In genomic region chr6:122783401-122783800, GRCh38 we compare ENCODE assay signal across 28 cellular contexts. TPM values are rescaled to one million over a fixed set of nuclear protein-coding genes. Genes with fewer than 3 reads are reported as not detected.
DNase-seq lines count a peak whose midpoint lies in the region; ATAC-seq, FAIRE-seq and TF ChIP-seq lines count a peak whose summit lies in the region.
"Had no signal": no experiment of that assay in that cellular context is flagged by ENCODE, and none has a peak within 500 bp of the region (broad histone marks: within the 10 kb centered on the region; RNA-seq: fewer than 3 reads in every experiment).

No MANE protein-coding gene starts in this region.

- H3K9me1 ChIP-seq in K562 (ENCODE audit: control insufficient read depth, insufficient read depth, low read length) = no peaks in the 10 kb centered on the region

- no peak overlapping the region for H2AFZ ChIP-seq in HepG2 (ENCODE audit: low read length)
- H2AFZ ChIP-seq in K562 (ENCODE audit: low read depth, low read length) = no peak overlapping the region

- H3K4me3 ChIP-seq in HepG2 (replicated peaks in 1 of 3; ENCODE audit: insufficient read depth in 1 of 3, low read depth in 2 of 3, low read length in 3 of 3) (no peak overlapping the region), right lobe of liver (no peak overlapping the region), K562 (no peak overlapping the region)
- H3K4me3 ChIP-seq: BLaER1, GM12878 had no signal

- TF ChIP-seq CTCF in HepG2 (CRISPR knock-in tag; IDR thresholded peaks at IDR 0.05) = no peak
- no peak for TF ChIP-seq CTCF in right lobe of liver (IDR thresholded peaks at IDR 0.05)
- TF ChIP-seq CTCF in K562 (IDR thresholded peaks at IDR 0.05 in 2 of 3, conservative IDR thresholded peaks at IDR 0.05 in 1 of 3; ENCODE audit: insufficient read depth in 2 of 3, low read depth in 1 of 3, low read length in 3 of 3) = no peak

- in situ Hi-C loops in HepG2 (cut with HindIII; ENCODE audit: extremely low pct_ligation_motif_present, low pct_unique_long_range_greater_than_20kb) (no loop called here), K562 (cut with MboI) (no loop called here)

- H3K27ac ChIP-seq in HepG2 (ENCODE audit: extremely low read length, insufficient read depth, low read length) (no peak overlapping the region), right lobe of liver (no peak overlapping the region), K562 (ENCODE audit: extremely low read depth, low read depth, low read length) (no peak overlapping the region), substantia nigra (ENCODE audit: low read depth, low read length, poor library complexity, severe bottlenecking) (no peak overlapping the region)
- H3K27ac ChIP-seq: 22Rv1, BLaER1 had no signal

- TF ChIP-seq POLR2A in HepG2 (IDR thresholded peaks at IDR 0.05; ENCODE audit: insufficient read depth in 1 of 2, low read depth in 2 of 2, low read length in 2 of 2) (no peak), right lobe of liver (IDR thresholded peaks at IDR 0.05) (no peak), K562 (conservative IDR thresholded peaks at IDR 0.05) (no peak), GM18505 (IDR thresholded peaks at IDR 0.05; ENCODE audit: borderline replicate concordance, extremely low read depth, insufficient read depth, insufficient read length) (no peak)

- CTCF ChIA-PET in HepG2 (lab: Yijun Ruan, JAX; ENCODE audit: low intra/inter-chr PET ratio, low total read pairs) (no interaction called here), K562 (lab: Yijun Ruan, JAX; ENCODE audit: low intra/inter-chr PET ratio) (no interaction called here)

- WGBS in HepG2 (ENCODE audit: low lambda C conversion rate) = 3% methylated on average over 4 of the region's 4 CpGs
- 66% methylated on average over 4 of the region's 4 CpGs for WGBS in right lobe of liver (ENCODE audit: insufficient coverage, low coverage, low lambda C conversion rate, missing lambda C conversion rate)
- 5% methylated on average over 4 of the region's 4 CpGs for WGBS in K562 (ENCODE audit: insufficient coverage, low coverage, missing lambda C conversion rate)

- BruUV-seq in HepG2 (replicated peaks; lab: Mats Ljungman, UMichigan) (no TSS peak), K562 (replicated peaks; lab: Mats Ljungman, UMichigan) (no TSS peak)

- no peaks in the 10 kb centered on the region for H3K79me2 ChIP-seq in HepG2 (ENCODE audit: insufficient read depth, low read length)
- no peaks in the 10 kb centered on the region for H3K79me2 ChIP-seq in K562 (ENCODE audit: control insufficient read depth, insufficient read depth, low read length)

- no peak for ATAC-seq in HepG2
- ATAC-seq in right lobe of liver = no peak
- no peak for ATAC-seq in K562
- ATAC-seq in GM18505 (IDR thresholded peaks at IDR 0.05; ENCODE audit: unreplicated experiment) = no peak
- ATAC-seq: GM12878 had no signal

- peaks cover 7% of the 10 kb centered on the region for H3K4me1 ChIP-seq in HepG2 (ENCODE audit: insufficient read depth, low read length)
- no peaks in the 10 kb centered on the region for H3K4me1 ChIP-seq in right lobe of liver
- H3K4me1 ChIP-seq in K562 (replicated peaks in 1 of 2; ENCODE audit: control insufficient read depth in 2 of 2, insufficient read depth in 2 of 2, low read length in 2 of 2) = no peaks in the 10 kb centered on the region
- H3K4me1 ChIP-seq: BE2C, BLaER1 had no signal

- TF ChIP-seq RAD21 in HepG2 (CRISPR knock-in tag; IDR thresholded peaks at IDR 0.05) (no peak), K562 (CRISPR knock-in tag; conservative IDR thresholded peaks at IDR 0.05 in 1 of 2, IDR thresholded peaks at IDR 0.05 in 1 of 2) (no peak)

- POLR2A ChIA-PET in HepG2 (lab: Yijun Ruan, JAX) (no interaction called here), K562 (lab: Yijun Ruan, JAX) (interaction anchor here (0.7 kb wide), 1 partner anchor 16 kb away, joined by 4 read pairs; no protein-coding TSS in a partner anchor)

- no peak for DNase-seq in HepG2 (ENCODE audit: low spot score)
- no peak for DNase-seq in right lobe of liver
- DNase-seq in K562 (ENCODE audit: extremely low read depth in 1 of 4, low spot score in 3 of 4) = no peak
- no peak for DNase-seq in substantia nigra (lab: John Stamatoyannopoulos, UW)
- DNase-seq: ACHN; BE2C; C1 segment of cervical spinal cord; CD4-positive, alpha-beta memory T cell; CD4-positive, CD25-positive, alpha-beta regulatory T cell; CD8-positive, alpha-beta memory T cell; COR-L47; DMS 273 treated with DMSO at 0.1 percent for 48 hours; DMS153; DMS53; DMS79; DND-41; EL; GDM1 had no signal

- no peaks in the 10 kb centered on the region for H3K9me3 ChIP-seq in HepG2 (ENCODE audit: low read length)
- H3K9me3 ChIP-seq in right lobe of liver = no peaks in the 10 kb centered on the region
- no peaks in the 10 kb centered on the region for H3K9me3 ChIP-seq in K562 (replicated peaks; ENCODE audit: control insufficient read depth, insufficient read depth, low read depth, low read length)
- H3K9me3 ChIP-seq: BE2C, BLaER1 had no signal

- H3K27me3 ChIP-seq in HepG2 (ENCODE audit: control insufficient read depth in 1 of 2, insufficient read depth in 2 of 2, low read length in 2 of 2) = peaks cover 0 to 19% of the 10 kb centered on the region in 2 experiments; a peak in 3 of 5 replicates
- no peaks in the 10 kb centered on the region for H3K27me3 ChIP-seq in right lobe of liver
- peaks cover 0 to 8% of the 10 kb centered on the region in 2 experiments; a peak in 3 of 5 replicates for H3K27me3 ChIP-seq in K562 (ENCODE audit: control insufficient read depth in 2 of 2, insufficient read depth in 2 of 2, low read length in 2 of 2)
- H3K27me3 ChIP-seq: BLaER1 had no signal

- H4K20me1 ChIP-seq in HepG2 (ENCODE audit: insufficient read depth, low read length) = no peaks in the 10 kb centered on the region
- H4K20me1 ChIP-seq in K562 (replicated peaks; ENCODE audit: control insufficient read depth, insufficient read depth, low read length) = no peaks in the 10 kb centered on the region
- H4K20me1 ChIP-seq: BLaER1 had no signal

- TF ChIP-seq EP300 in HepG2 (IDR thresholded peaks at IDR 0.05; ENCODE audit: low read depth in 2 of 2, low read length in 2 of 2) = no peak
- TF ChIP-seq EP300 in HepG2 (CRISPR knock-in tag; IDR thresholded peaks at IDR 0.05; ENCODE audit: borderline replicate concordance) = no peak
- TF ChIP-seq EP300 in K562 (IDR thresholded peaks at IDR 0.05; ENCODE audit: low read length) = no peak

- no peak overlapping the region for H3K9ac ChIP-seq in HepG2 (ENCODE audit: insufficient read depth, low read depth, low read length)
- H3K9ac ChIP-seq in K562 (ENCODE audit: insufficient read depth in 1 of 2, low read depth in 2 of 2, low read length in 2 of 2) = no peak overlapping the region
- H3K9ac ChIP-seq: BLaER1 had no signal

- intact Hi-C loops in HepG2 (cut with micrococcal nuclease; ENCODE audit: unreplicated experiment) (no loop called here), right lobe of liver (cut with DNase I) (no loop called here), K562 (cut with micrococcal nuclease) (no loop called here)

- FAIRE-seq in HepG2 (lab: Jason Lieb, UNC) = no peak
- FAIRE-seq in K562 (lab: Jason Lieb, UNC) = no peak
- FAIRE-seq: GM12878, GM12892, GM19239 had no signal

- H3K4me2 ChIP-seq in HepG2 (ENCODE audit: low read depth, low read length) (no peak overlapping the region), K562 (ENCODE audit: insufficient read depth, low read length) (no peak overlapping the region)
- H3K4me2 ChIP-seq: BLaER1 had no signal

- no peaks in the 10 kb centered on the region for H3K36me3 ChIP-seq in HepG2 (replicated peaks in 1 of 2; ENCODE audit: control insufficient read depth in 1 of 2, insufficient read depth in 2 of 2, low read length in 2 of 2)
- no peaks in the 10 kb centered on the region for H3K36me3 ChIP-seq in right lobe of liver
- no peaks in the 10 kb centered on the region for H3K36me3 ChIP-seq in K562 (ENCODE audit: control insufficient read depth, insufficient read depth, low read length)
- H3K36me3 ChIP-seq: BE2C, BLaER1 had no signal

RNA-seq across cellular contexts. Expression of gene FABP7, which starts 3.9 kb away (rescaled TPM):
- total RNA-seq in HepG2 (2016; rRNA removed; fragmentation: Illumina TruSeq; extraction: Trizol) (not detected in 2 replicates), right lobe of liver (not detected), K562 (2014; rRNA removed) (not detected in 2 replicates), K562 (2014; rRNA removed; fragmentation: Illumina TruSeq; extraction: Trizol) (not detected in 2 replicates), K562 (2015; rRNA removed; fragmentation: Illumina TruSeq; extraction: Trizol) (not detected in 2 replicates), K562 (2021) (not detected in 2 replicates)
- total RNA-seq in HepG2 (2016; cell fraction: cytosol; rRNA removed; fragmentation: Illumina TruSeq; extraction: Trizol; ENCODE audit: low read depth) = not detected in 2 replicates
- not detected in 2 replicates for total RNA-seq in HepG2 (2016; cell fraction: insoluble cytoplasmic fraction; rRNA removed; fragmentation: Illumina TruSeq; extraction: Trizol)
- not detected in 2 replicates for total RNA-seq in HepG2 (2016; cell fraction: membrane; rRNA removed; fragmentation: Illumina TruSeq; extraction: Trizol)
- not detected in 2 replicates for total RNA-seq in HepG2 (2016; cell fraction: nucleus; rRNA removed; fragmentation: Illumina TruSeq; extraction: Trizol)
- polyA plus RNA-seq in HepG2 (2011; rRNA removed) (not detected in 2 replicates), K562 (2011; rRNA removed) (not detected in 2 replicates), K562 (2014; fragmentation: Illumina TruSeq; extraction: Trizol) (not detected in 2 replicates), K562 (2014; fragmentation: Nextera tagmentation; extraction: Ambion mirVana) (under 1 TPM; 0.07 to 0.14 TPM), K562 (2014; rRNA removed) (not detected in 2 replicates)
- not detected in 2 replicates for polyA plus RNA-seq in HepG2 (2011; cell fraction: cytosol; rRNA removed)
- polyA plus RNA-seq in HepG2 (2011; cell fraction: nucleus; rRNA removed) = not detected in 2 replicates
- not detected in 2 replicates for polyA plus RNA-seq in HepG2 (2012)
- polyA plus RNA-seq in HepG2 (2016; cell fraction: cytosol; fragmentation: Illumina TruSeq; extraction: Trizol; ENCODE audit: low read depth) = not detected in 2 replicates
- polyA plus RNA-seq in HepG2 (2016; cell fraction: insoluble cytoplasmic fraction; fragmentation: Illumina TruSeq; extraction: Trizol; ENCODE audit: low read depth) = not detected in 2 replicates
- polyA plus RNA-seq in HepG2 (2016; cell fraction: membrane; fragmentation: Illumina TruSeq; extraction: Trizol; ENCODE audit: low read depth) = not detected in 2 replicates
- not detected in 2 replicates for polyA plus RNA-seq in HepG2 (2016; cell fraction: nucleus; fragmentation: Illumina TruSeq; extraction: Trizol; ENCODE audit: insufficient read depth, low read depth)
- polyA minus RNA-seq in HepG2 (2011; rRNA and poly(A)+ RNA removed; ENCODE audit: low replicate concordance) = not detected in 2 replicates
- not detected in 2 replicates for polyA minus RNA-seq in HepG2 (2011; cell fraction: cytosol; rRNA and poly(A)+ RNA removed)
- not detected in 2 replicates for polyA minus RNA-seq in HepG2 (2011; cell fraction: nucleus; rRNA and poly(A)+ RNA removed)
- total RNA-seq in K562 (2011; cell fraction: chromatin; rRNA removed; ENCODE audit: low replicate concordance) = not detected in 2 replicates
- total RNA-seq in K562 (2011; cell fraction: nucleolus; rRNA removed) = not detected in 2 replicates
- total RNA-seq in K562 (2011; cell fraction: nucleoplasm; rRNA removed) = not detected in 2 replicates
- not detected in 2 replicates for polyA plus RNA-seq in K562 (2011; cell fraction: cytosol; rRNA removed)
- not detected in 2 replicates for polyA plus RNA-seq in K562 (2011; cell fraction: nucleus; rRNA removed)
- polyA plus RNA-seq in K562 (2012) = not detected in 2 replicates
- polyA minus RNA-seq in K562 (2011; rRNA and poly(A)+ RNA removed) = not detected in 2 replicates
- not detected in 2 replicates for polyA minus RNA-seq in K562 (2011; cell fraction: cytosol; rRNA and poly(A)+ RNA removed)
- not detected in 2 replicates for polyA minus RNA-seq in K562 (2011; cell fraction: nucleus; rRNA and poly(A)+ RNA removed)
- total RNA-seq: CD4-positive, alpha-beta memory T cell; CD4-positive, CD25-positive, alpha-beta regulatory T cell; CD8-positive, alpha-beta memory T cell; Daoy; G401; GM12878 had no signal
- polyA plus RNA-seq: AG04450; CD14-positive monocyte; CD4-positive, alpha-beta memory T cell; CD4-positive, CD25-positive, alpha-beta regulatory T cell; CD8-positive, alpha-beta memory T cell; GM12878 had no signal

RNA-seq across cellular contexts. Expression of gene SMPDL3A, which starts 5.7 kb away (rescaled TPM):
- total RNA-seq in HepG2 (2016; rRNA removed; fragmentation: Illumina TruSeq; extraction: Trizol) (6.4 and 7.8 TPM in 2 replicates), right lobe of liver (10 to 100 TPM; 27.5 to 51.9 (median 36.1) TPM), K562 (2014; rRNA removed) (0.23 and 0.53 TPM in 2 replicates), K562 (2014; rRNA removed; fragmentation: Illumina TruSeq; extraction: Trizol) (0.87 and 0.99 TPM in 2 replicates), K562 (2015; rRNA removed; fragmentation: Illumina TruSeq; extraction: Trizol) (0.49 and 0.54 TPM in 2 replicates), K562 (2021) (0.81 and 0.91 TPM in 2 replicates)
- 1.1 and 2.5 TPM in 2 replicates for total RNA-seq in HepG2 (2016; cell fraction: cytosol; rRNA removed; fragmentation: Illumina TruSeq; extraction: Trizol; ENCODE audit: low read depth)
- 5.6 and 7.8 TPM in 2 replicates for total RNA-seq in HepG2 (2016; cell fraction: insoluble cytoplasmic fraction; rRNA removed; fragmentation: Illumina TruSeq; extraction: Trizol)
- total RNA-seq in HepG2 (2016; cell fraction: membrane; rRNA removed; fragmentation: Illumina TruSeq; extraction: Trizol) = 3.7 and 4.1 TPM in 2 replicates
- total RNA-seq in HepG2 (2016; cell fraction: nucleus; rRNA removed; fragmentation: Illumina TruSeq; extraction: Trizol) = 8.1 and 10.3 TPM in 2 replicates
- polyA plus RNA-seq in HepG2 (2011; rRNA removed) (17.3 and 21.0 TPM in 2 replicates), K562 (2011; rRNA removed) (0.28 and 0.65 TPM in 2 replicates), K562 (2014; fragmentation: Illumina TruSeq; extraction: Trizol) (0.43 and 0.64 TPM in 2 replicates), K562 (2014; fragmentation: Nextera tagmentation; extraction: Ambion mirVana) (under 1 TPM; 0.14 to 0.27 TPM), K562 (2014; rRNA removed) (0.34 and 1.1 TPM in 2 replicates)
- 15.9 and 18.0 TPM in 2 replicates for polyA plus RNA-seq in HepG2 (2011; cell fraction: cytosol; rRNA removed)
- 9.0 and 11.3 TPM in 2 replicates for polyA plus RNA-seq in HepG2 (2011; cell fraction: nucleus; rRNA removed)
- polyA plus RNA-seq in HepG2 (2012) = 25.6 and 33.6 TPM in 2 replicates
- 1.3 and 1.7 TPM in 2 replicates for polyA plus RNA-seq in HepG2 (2016; cell fraction: cytosol; fragmentation: Illumina TruSeq; extraction: Trizol; ENCODE audit: low read depth)
- polyA plus RNA-seq in HepG2 (2016; cell fraction: insoluble cytoplasmic fraction; fragmentation: Illumina TruSeq; extraction: Trizol; ENCODE audit: low read depth) = 6.4 and 9.0 TPM in 2 replicates
- 3.1 and 4.1 TPM in 2 replicates for polyA plus RNA-seq in HepG2 (2016; cell fraction: membrane; fragmentation: Illumina TruSeq; extraction: Trizol; ENCODE audit: low read depth)
- polyA plus RNA-seq in HepG2 (2016; cell fraction: nucleus; fragmentation: Illumina TruSeq; extraction: Trizol; ENCODE audit: insufficient read depth, low read depth) = 12.8 and 14.7 TPM in 2 replicates
- polyA minus RNA-seq in HepG2 (2011; rRNA and poly(A)+ RNA removed; ENCODE audit: low replicate concordance) = 4.9 and 10.4 TPM in 2 replicates
- 10.6 and 11.1 TPM in 2 replicates for polyA minus RNA-seq in HepG2 (2011; cell fraction: cytosol; rRNA and poly(A)+ RNA removed)
- polyA minus RNA-seq in HepG2 (2011; cell fraction: nucleus; rRNA and poly(A)+ RNA removed) = 9.9 and 15.7 TPM in 2 replicates
- 0.25 and 3.2 TPM in 2 replicates for total RNA-seq in K562 (2011; cell fraction: chromatin; rRNA removed; ENCODE audit: low replicate concordance)
- 0.17 and 0.53 TPM in 2 replicates for total RNA-seq in K562 (2011; cell fraction: nucleolus; rRNA removed)
- total RNA-seq in K562 (2011; cell fraction: nucleoplasm; rRNA removed) = 0.44 and 0.92 TPM in 2 replicates
- 0.22 and 0.63 TPM in 2 replicates for polyA plus RNA-seq in K562 (2011; cell fraction: cytosol; rRNA removed)
- polyA plus RNA-seq in K562 (2011; cell fraction: nucleus; rRNA removed) = 0.34 and 0.63 TPM in 2 replicates
- polyA plus RNA-seq in K562 (2012) = 0.64 and 1.3 TPM in 2 replicates
- polyA minus RNA-seq in K562 (2011; rRNA and poly(A)+ RNA removed) = 0.25 and 0.45 TPM in 2 replicates
- polyA minus RNA-seq in K562 (2011; cell fraction: cytosol; rRNA and poly(A)+ RNA removed) = not detected in 2 replicates
- polyA minus RNA-seq in K562 (2011; cell fraction: nucleus; rRNA and poly(A)+ RNA removed) = 0.54 TPM in 1 of 2 replicates, not detected in the other
- total RNA-seq: CD4-positive, alpha-beta memory T cell; CD4-positive, CD25-positive, alpha-beta regulatory T cell had no signal
- polyA plus RNA-seq: CD4-positive, alpha-beta memory T cell; CD8-positive, alpha-beta memory T cell had no signal

Comparison
In these comparisons a context has a peak if more than half of its experiments do, and no peak if none do; other contexts are left out.
1. Of the 241 proteins assayed by ChIP-seq in both HepG2 and K562: peak only in HepG2: MAFF; only in K562: MAFG; in both: MAFK; in neither: 238.